17 cellular contexts compared by ENCODE assay signal in the genomic region with DNA sequence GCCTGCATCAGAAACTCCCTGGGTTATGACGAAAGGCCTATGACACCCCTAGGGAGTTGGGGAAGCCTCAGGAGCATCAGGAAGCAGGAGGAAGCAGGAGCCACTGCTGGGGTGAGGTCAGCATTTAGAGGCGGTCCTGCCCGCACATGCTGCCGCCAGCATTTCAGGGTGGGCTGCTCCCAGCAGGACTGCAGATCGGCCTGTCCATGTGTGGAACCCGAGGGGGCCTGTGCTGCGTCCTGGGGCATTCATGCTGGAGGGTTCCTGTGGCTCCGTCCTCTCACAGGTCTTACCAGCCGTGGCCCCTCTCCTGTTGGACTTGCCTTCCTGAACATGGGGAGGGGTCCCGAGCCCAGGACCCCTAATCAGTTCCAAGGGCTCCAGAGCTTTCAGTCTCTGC. TPM values are rescaled to one million over a fixed set of nuclear protein-coding genes. Genes with fewer than 3 reads are reported as not detected.
"Had no signal": no experiment of that assay in that cellular context is flagged by ENCODE, and none has a peak within 500 bp of the region (broad histone marks: within the 10 kb centered on the region; RNA-seq: fewer than 3 reads in every experiment).

No MANE protein-coding gene starts in this region.

- H3K4me2 ChIP-seq: hepatocyte had no signal

- H3K27ac ChIP-seq: gastroesophageal sphincter, hepatocyte, neutrophil, suprapubic skin, thyroid gland had no signal

- ATAC-seq: effector memory CD8-positive, alpha-beta T cell; gastroesophageal sphincter; stimulated activated effector memory CD8-positive, alpha-beta T cell treated with anti-CD3 and anti-CD28 coated beads, Interleukin-12 subunit alpha, Interleukin-12 subunit beta, amount 100 ng/mL, for 72 hours; stimulated activated naive CD8-positive, alpha-beta T cell treated with anti-CD3 and anti-CD28 coated beads, Interleukin-15, Interleukin-2, amounts not matched to agents 100 U/mL and 50 U/mL, for 24 hours had no signal

- DNase-seq: effector memory CD8-positive, alpha-beta T cell; esophagus squamous epithelium; foreskin fibroblast; kidney glomerular epithelial cell; mesenchymal stem cell; nephron progenitor cell; stimulated activated CD4-positive, alpha-beta T cell treated with anti-CD3 and anti-CD28 coated beads, Interleukin-4, amount 100 ng/mL, for 1 hour; stimulated activated CD8-positive, alpha-beta memory T cell treated with anti-CD3 and anti-CD28 coated beads, Interleukin-4, amount 100 ng/mL, for 48 hours; stimulated activated naive CD8-positive, alpha-beta T cell treated with anti-CD3 and anti-CD28 coated beads, Interleukin-15, Interleukin-2, amounts not matched to agents 100 U/mL and 50 U/mL, for 24 hours had no signal

- H3K4me3 ChIP-seq: esophagus squamous epithelium, gastroesophageal sphincter, hepatocyte, lung, suprapubic skin, thyroid gland had no signal

- H2AFZ ChIP-seq: hepatocyte had no signal

- H3K36me3 ChIP-seq: esophagus squamous epithelium, gastroesophageal sphincter, neutrophil, suprapubic skin, thyroid gland had no signal

- H3K27me3 ChIP-seq: thyroid gland had no signal

- H3K9me3 ChIP-seq: esophagus squamous epithelium, gastroesophageal sphincter, neutrophil, suprapubic skin, thyroid gland had no signal

RNA-seq across cellular contexts. Expression of gene NKD2, which starts 6.9 kb away (rescaled TPM):
- total RNA-seq: epithelial cell of proximal tubule had no signal
